Comparison of ENCODE assay signal across 33 cellular contexts in the genomic region with DNA sequence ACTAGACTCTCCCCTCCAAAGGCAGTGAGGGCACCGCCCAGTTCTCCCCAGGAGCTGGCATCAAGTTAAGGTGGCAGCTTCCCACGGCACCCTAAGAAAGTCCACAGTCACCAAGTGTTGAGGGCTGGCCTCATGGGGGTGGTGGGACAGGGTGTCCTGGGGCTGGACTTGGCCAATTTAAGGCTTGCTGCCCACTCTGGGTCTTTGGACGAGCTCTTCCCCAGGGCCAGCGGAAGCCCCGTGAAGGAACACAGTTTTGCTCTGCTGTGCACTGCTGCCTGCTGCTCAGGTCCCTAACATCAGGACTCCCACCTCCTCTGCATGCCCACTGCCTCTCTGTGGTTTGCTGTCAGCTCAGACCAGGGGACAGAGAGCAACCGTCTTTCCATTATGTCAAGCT. TPM values are rescaled to one million over a fixed set of nuclear protein-coding genes. Genes with fewer than 3 reads are reported as not detected.
"Had no signal": no experiment of that assay in that cellular context is flagged by ENCODE, and none has a peak within 500 bp of the region (broad histone marks: within the 10 kb centered on the region; RNA-seq: fewer than 3 reads in every experiment).

No MANE protein-coding gene starts in this region.

- H3K9me3 ChIP-seq: Peyer's patch had no signal

- H3K36me3 ChIP-seq: Peyer's patch, WERI-Rb-1 had no signal

- H3K27me3 Mint-ChIP-seq: activated CD4-positive, alpha-beta memory T cell treated with anti-CD3 and anti-CD28 coated beads, Interleukin-2, amount 10 ng/mL, durations not matched to agents 7 days and 5 days; activated CD8-positive, alpha-beta memory T cell treated with anti-CD3 and anti-CD28 coated beads, Interleukin-2, amount 10 ng/mL, durations not matched to agents 7 days and 5 days; activated naive CD4-positive, alpha-beta T cell treated with anti-CD3 and anti-CD28 coated beads, Interleukin-2, amount 10 ng/mL, durations not matched to agents 7 days and 5 days; activated naive CD8-positive, alpha-beta T cell; activated naive CD8-positive, alpha-beta T cell treated with anti-CD3 and anti-CD28 coated beads, Interleukin-2, amount 50 U/mL, for 24 hours had no signal

- H3K4me3 ChIP-seq: Peyer's patch had no signal

- H3K4me1 ChIP-seq: Peyer's patch had no signal

- H3K27ac Mint-ChIP-seq: activated CD4-positive, alpha-beta memory T cell treated with anti-CD3 and anti-CD28 coated beads, Interleukin-2, amount 10 ng/mL, durations not matched to agents 7 days and 5 days; activated CD8-positive, alpha-beta memory T cell treated with anti-CD3 and anti-CD28 coated beads, Interleukin-2, amount 10 ng/mL, durations not matched to agents 7 days and 5 days; activated naive CD4-positive, alpha-beta T cell treated with anti-CD3 and anti-CD28 coated beads, Interleukin-2, amount 10 ng/mL, durations not matched to agents 7 days and 5 days; activated naive CD8-positive, alpha-beta T cell; activated naive CD8-positive, alpha-beta T cell treated with anti-CD3 and anti-CD28 coated beads, Interleukin-2, amount 50 U/mL, for 24 hours had no signal

- H3K4me2 ChIP-seq: KMS-11 had no signal

- H3K27me3 ChIP-seq: Peyer's patch had no signal

- H3K4me3 Mint-ChIP-seq: activated CD4-positive, alpha-beta memory T cell treated with anti-CD3 and anti-CD28 coated beads, Interleukin-2, amount 10 ng/mL, durations not matched to agents 7 days and 5 days; activated CD8-positive, alpha-beta memory T cell treated with anti-CD3 and anti-CD28 coated beads, Interleukin-2, amount 10 ng/mL, durations not matched to agents 7 days and 5 days; activated naive CD4-positive, alpha-beta T cell treated with anti-CD3 and anti-CD28 coated beads, Interleukin-2, amount 10 ng/mL, durations not matched to agents 7 days and 5 days; activated naive CD8-positive, alpha-beta T cell; activated naive CD8-positive, alpha-beta T cell treated with anti-CD3 and anti-CD28 coated beads, Interleukin-2, amount 50 U/mL, for 24 hours; brain had no signal

- H3K36me3 Mint-ChIP-seq: activated CD8-positive, alpha-beta memory T cell treated with anti-CD3 and anti-CD28 coated beads, Interleukin-2, amount 10 ng/mL, durations not matched to agents 7 days and 5 days; activated naive CD4-positive, alpha-beta T cell treated with anti-CD3 and anti-CD28 coated beads, Interleukin-2, amount 10 ng/mL, durations not matched to agents 7 days and 5 days; activated naive CD8-positive, alpha-beta T cell; brain had no signal

- H3K9me3 Mint-ChIP-seq: activated CD4-positive, alpha-beta memory T cell treated with anti-CD3 and anti-CD28 coated beads, Interleukin-2, amount 10 ng/mL, durations not matched to agents 7 days and 5 days; activated naive CD4-positive, alpha-beta T cell treated with anti-CD3 and anti-CD28 coated beads, Interleukin-2, amount 10 ng/mL, durations not matched to agents 7 days and 5 days; activated naive CD8-positive, alpha-beta T cell treated with anti-CD3 and anti-CD28 coated beads, Interleukin-2, amount 50 U/mL, for 24 hours had no signal

- DNase-seq: activated CD4-positive, alpha-beta memory T cell treated with anti-CD3 and anti-CD28 coated beads, Interleukin-2, amount 10 ng/mL, durations not matched to agents 7 days and 5 days; activated CD4-positive, alpha-beta T cell treated with anti-CD3 and anti-CD28 coated beads for 1 hour; activated CD4-positive, alpha-beta T cell treated with anti-CD3 and anti-CD28 coated beads for 48 hours; activated CD4-positive, CD25-positive, alpha-beta regulatory T cell; activated CD8-positive, alpha-beta memory T cell treated with anti-CD3 and anti-CD28 coated beads for 24 hours; activated CD8-positive, alpha-beta memory T cell treated with anti-CD3 and anti-CD28 coated beads, Interleukin-2, amount 10 ng/mL, durations not matched to agents 7 days and 5 days; activated CD8-positive, alpha-beta memory T cell treated with anti-CD3 and anti-CD28 coated beads, Interleukin-2, amount 50 U/mL, for 48 hours; activated effector memory CD4-positive, alpha-beta T cell treated with Interleukin-2 at 50 U/mL for 16 hours; activated naive CD4-positive, alpha-beta T cell treated with anti-CD3 and anti-CD28 coated beads, Interleukin-2, amount 10 ng/mL, durations not matched to agents 7 days and 5 days; activated naive CD8-positive, alpha-beta T cell treated with anti-CD3 and anti-CD28 coated beads, Interleukin-2, amount 50 U/mL, for 24 hours; activated T-cell treated with anti-CD3 and anti-CD28 coated beads, Interleukin-2, amount 50 U/mL, for 48 hours; anterior cingulate cortex; cerebellar nuclear complex; NCI-H1105 treated with DMSO at 0.1 percent for 48 hours; NCI-H1436 treated with DMSO at 0.1 percent for 48 hours; NCI-H1694 treated with DMSO at 0.1 percent for 48 hours; NCI-H2029; NCI-H2107; NCI-H2171; NCI-H510A; NCI-H748 treated with DMSO at 0.1 percent for 48 hours; NK-92 treated with Interleukin-12 subunit alpha and Interleukin-12 subunit beta, amount 100 ng/mL, for 24 hours; Peyer's patch; T1000; WERI-Rb-1 had no signal

- H3K9ac ChIP-seq: KMS-11 had no signal

- H3K27ac ChIP-seq: KMS-11, Peyer's patch, WERI-Rb-1 had no signal

- H3K4me1 Mint-ChIP-seq: activated CD4-positive, alpha-beta memory T cell treated with anti-CD3 and anti-CD28 coated beads, Interleukin-2, amount 10 ng/mL, durations not matched to agents 7 days and 5 days; activated CD8-positive, alpha-beta memory T cell treated with anti-CD3 and anti-CD28 coated beads, Interleukin-2, amount 10 ng/mL, durations not matched to agents 7 days and 5 days; activated naive CD4-positive, alpha-beta T cell treated with anti-CD3 and anti-CD28 coated beads, Interleukin-2, amount 10 ng/mL, durations not matched to agents 7 days and 5 days; activated naive CD8-positive, alpha-beta T cell treated with anti-CD3 and anti-CD28 coated beads, Interleukin-2, amount 50 U/mL, for 24 hours had no signal

- FAIRE-seq: bronchial epithelial cell had no signal

RNA-seq across cellular contexts. Expression of a gene that starts 57.3 kb away (rescaled TPM):
- total RNA-seq: activated CD4-positive, alpha-beta memory T cell treated with anti-CD3 and anti-CD28 coated beads, Interleukin-2, amount 10 ng/mL, durations not matched to agents 7 days and 5 days; activated CD8-positive, alpha-beta memory T cell treated with anti-CD3 and anti-CD28 coated beads, Interleukin-2, amount 10 ng/mL, durations not matched to agents 7 days and 5 days; bronchial epithelial cell; MCF 10A; PC-3; T-helper 1 cell treated with Interleukin-12 subunit alpha and Interleukin-12 subunit beta and Interleukin-4 antibody, amounts not matched to agents 30 ng/mL and 1 ng/mL, for 36 hours; T-helper 2 cell treated with Interferon-gamma antibody and Interleukin-4, amounts not matched to agents 100 ng/mL and 5 ng/mL, for 36 hours had no signal
